ENCODE assay signal across 34 cellular contexts in genomic region chr4:10575414-10575813, GRCh38.
"Had no signal": no experiment of that assay in that cellular context is flagged by ENCODE, and none has a peak within 500 bp of the region (broad histone marks: within the 10 kb centered on the region; RNA-seq: fewer than 3 reads in every experiment).

No MANE protein-coding gene starts in this region.

- H3K4me3 ChIP-seq: ascending aorta, cardiac muscle cell had no signal

- H3K36me3 Mint-ChIP-seq: activated CD4-positive, alpha-beta memory T cell treated with anti-CD3 and anti-CD28 coated beads for 36 hours; activated CD8-positive, alpha-beta memory T cell treated with anti-CD3 and anti-CD28 coated beads, Interleukin-2, amount 10 ng/mL, durations not matched to agents 7 days and 5 days; activated naive CD4-positive, alpha-beta T cell treated with anti-CD3 and anti-CD28 coated beads, Interleukin-2, amount 10 ng/mL, durations not matched to agents 7 days and 5 days; activated naive CD4-positive, alpha-beta T cell treated with anti-CD3 and anti-CD28 coated beads, Interleukin-2, amount 50 U/mL, for 24 hours; activated naive CD8-positive, alpha-beta T cell; activated naive CD8-positive, alpha-beta T cell treated with anti-CD3 and anti-CD28 coated beads, Interleukin-2, amount 10 ng/mL, durations not matched to agents 7 days and 5 days; brain had no signal

- ATAC-seq: activated CD8-positive, alpha-beta memory T cell treated with anti-CD3 and anti-CD28 coated beads, Interleukin-2, amount 10 ng/mL, durations not matched to agents 7 days and 5 days; activated CD8-positive, alpha-beta T cell treated with anti-CD3 and anti-CD28 coated beads for 36 hours; activated naive CD8-positive, alpha-beta T cell treated with anti-CD3 and anti-CD28 coated beads, Interleukin-2, amount 50 U/mL, for 24 hours had no signal

- H3K9me3 Mint-ChIP-seq: activated B cell treated with CpG ODN at 0.5 μM for 24 hours; activated CD4-positive, alpha-beta memory T cell treated with anti-CD3 and anti-CD28 coated beads for 36 hours; activated CD4-positive, alpha-beta T cell treated with anti-CD3 and anti-CD28 coated beads, Interleukin-2, amount 10 ng/mL, durations not matched to agents 24 days and 14 days; activated CD8-positive, alpha-beta T cell treated with anti-CD3 and anti-CD28 coated beads for 36 hours; activated naive CD4-positive, alpha-beta T cell treated with anti-CD3 and anti-CD28 coated beads, Interleukin-2, amount 10 ng/mL, durations not matched to agents 7 days and 5 days; activated naive CD4-positive, alpha-beta T cell treated with anti-CD3 and anti-CD28 coated beads, Interleukin-2, amount 50 U/mL, for 24 hours; activated naive CD8-positive, alpha-beta T cell treated with anti-CD3 and anti-CD28 coated beads, Interleukin-2, amount 10 ng/mL, durations not matched to agents 7 days and 5 days; activated naive CD8-positive, alpha-beta T cell treated with anti-CD3 and anti-CD28 coated beads, Interleukin-2, amount 50 U/mL, for 24 hours; activated T-cell treated with anti-CD3 and anti-CD28 coated beads, Interleukin-2, amount 50 U/mL, for 24 hours; activated T-helper 2 cell treated with anti-CD3 and anti-CD28 coated beads, Interferon-gamma antibody, Interleukin-2, Interleukin-4, amounts not matched to agents 10 μg/mL and 5 μg/mL and 100 μg/mL, durations not matched to agents 14 hours and 24 hours and 36 hours; central memory CD8-positive, alpha-beta T cell; T-helper 1 cell treated with Interleukin-12 subunit alpha and Interleukin-12 subunit beta and Interleukin-4 antibody, amounts not matched to agents 30 μg/mL and 1 μg/mL, for 36 hours; T-helper 2 cell treated with Interferon-gamma antibody and Interleukin-4, amounts not matched to agents 5 μg/mL and 100 μg/mL, for 36 hours had no signal

- H3K36me3 ChIP-seq: ascending aorta, cardiac muscle cell had no signal

- H3K4me1 Mint-ChIP-seq: activated naive CD4-positive, alpha-beta T cell treated with anti-CD3 and anti-CD28 coated beads, Interleukin-2, amount 50 U/mL, for 24 hours; activated naive CD8-positive, alpha-beta T cell treated with anti-CD3 and anti-CD28 coated beads, Interleukin-2, amount 50 U/mL, for 24 hours had no signal

- H3K9me3 ChIP-seq: ascending aorta had no signal

- H3K4me1 ChIP-seq: ascending aorta had no signal

- H3K27me3 Mint-ChIP-seq: activated CD4-positive, alpha-beta T cell treated with anti-CD3 and anti-CD28 coated beads, Interleukin-2, amount 10 ng/mL, durations not matched to agents 24 days and 14 days; activated CD8-positive, alpha-beta memory T cell treated with anti-CD3 and anti-CD28 coated beads, Interleukin-2, amount 10 ng/mL, durations not matched to agents 7 days and 5 days; activated CD8-positive, alpha-beta T cell treated with anti-CD3 and anti-CD28 coated beads for 36 hours; activated T-cell treated with anti-CD3 and anti-CD28 coated beads, Interleukin-2, amount 50 U/mL, for 24 hours had no signal

- H3K4me3 Mint-ChIP-seq: activated B cell treated with CpG ODN at 0.5 μM for 24 hours; activated CD4-positive, alpha-beta memory T cell treated with anti-CD3 and anti-CD28 coated beads for 36 hours; activated CD4-positive, alpha-beta T cell treated with anti-CD3 and anti-CD28 coated beads, Interleukin-2, amount 10 ng/mL, durations not matched to agents 24 days and 14 days; activated CD8-positive, alpha-beta memory T cell treated with anti-CD3 and anti-CD28 coated beads, Interleukin-2, amount 10 ng/mL, durations not matched to agents 7 days and 5 days; activated CD8-positive, alpha-beta T cell treated with anti-CD3 and anti-CD28 coated beads for 36 hours; activated naive CD4-positive, alpha-beta T cell treated with anti-CD3 and anti-CD28 coated beads, Interleukin-2, amount 10 ng/mL, durations not matched to agents 7 days and 5 days; activated naive CD4-positive, alpha-beta T cell treated with anti-CD3 and anti-CD28 coated beads, Interleukin-2, amount 50 U/mL, for 24 hours; activated naive CD8-positive, alpha-beta T cell; activated naive CD8-positive, alpha-beta T cell treated with anti-CD3 and anti-CD28 coated beads, Interleukin-2, amount 10 ng/mL, durations not matched to agents 7 days and 5 days; activated naive CD8-positive, alpha-beta T cell treated with anti-CD3 and anti-CD28 coated beads, Interleukin-2, amount 50 U/mL, for 24 hours; activated T-cell treated with anti-CD3 and anti-CD28 coated beads, Interleukin-2, amount 50 U/mL, for 24 hours; brain; central memory CD8-positive, alpha-beta T cell; T-helper 1 cell treated with Interleukin-12 subunit alpha and Interleukin-12 subunit beta and Interleukin-4 antibody, amounts not matched to agents 30 μg/mL and 1 μg/mL, for 36 hours; T-helper 2 cell treated with Interferon-gamma antibody and Interleukin-4, amounts not matched to agents 5 μg/mL and 100 μg/mL, for 36 hours had no signal

- DNase-seq: activated B cell treated with CpG ODN at 0.5 μM for 24 hours; activated CD4-positive, alpha-beta memory T cell treated with anti-CD3 and anti-CD28 coated beads for 36 hours; activated CD4-positive, alpha-beta T cell treated with anti-CD3 and anti-CD28 coated beads for 4 hours; activated CD4-positive, alpha-beta T cell treated with anti-CD3 and anti-CD28 coated beads, Interleukin-2, amount 10 ng/mL, durations not matched to agents 24 days and 14 days; activated CD4-positive, alpha-beta T cell treated with anti-CD3 and anti-CD28 coated beads, Interleukin-2, amount 50 U/mL, for 1 hour; activated CD4-positive, alpha-beta T cell treated with anti-CD3 and anti-CD28 coated beads, Interleukin-2, amount 50 U/mL, for 4 hours; activated CD4-positive, CD25-positive, alpha-beta regulatory T cell treated with anti-CD3 and anti-CD28 coated beads, Interleukin-2, amount 50 U/mL, for 72 hours; activated CD8-positive, alpha-beta memory T cell treated with anti-CD3 and anti-CD28 coated beads for 24 hours; activated CD8-positive, alpha-beta memory T cell treated with anti-CD3 and anti-CD28 coated beads, Interleukin-2, amount 10 ng/mL, durations not matched to agents 7 days and 5 days; activated CD8-positive, alpha-beta memory T cell treated with anti-CD3 and anti-CD28 coated beads, Interleukin-2, amount 50 U/mL, for 48 hours; activated CD8-positive, alpha-beta T cell treated with anti-CD3 and anti-CD28 coated beads for 36 hours; activated effector memory CD4-positive, alpha-beta T cell treated with Interleukin-2 at 50 U/mL for 16 hours; activated gamma-delta T cell; activated naive CD4-positive, alpha-beta T cell treated with anti-CD3 and anti-CD28 coated beads, Interleukin-2, amount 10 ng/mL, durations not matched to agents 7 days and 5 days; activated naive CD4-positive, alpha-beta T cell treated with Interleukin-2 at 50 U/mL for 16 hours; activated naive CD8-positive, alpha-beta T cell treated with anti-CD3 and anti-CD28 coated beads, Interleukin-2, amount 10 ng/mL, durations not matched to agents 7 days and 5 days; activated naive CD8-positive, alpha-beta T cell treated with anti-CD3 and anti-CD28 coated beads, Interleukin-2, amount 50 U/mL, for 24 hours; activated T-cell treated with anti-CD3 and anti-CD28 coated beads, Interleukin-2, amount 50 U/mL, for 24 hours; activated T-cell treated with anti-CD3 and anti-CD28 coated beads, Interleukin-2, amount 50 U/mL, for 48 hours; amygdala; anterior cingulate cortex; cerebellar nuclear complex; T-helper 1 cell; T-helper 2 cell; T-helper 9 cell had no signal

- H3K27me3 ChIP-seq: ascending aorta, cardiac muscle cell had no signal

- H3K27ac Mint-ChIP-seq: activated B cell treated with CpG ODN at 0.5 μM for 24 hours; activated CD4-positive, alpha-beta memory T cell treated with anti-CD3 and anti-CD28 coated beads for 36 hours; activated CD4-positive, alpha-beta T cell treated with anti-CD3 and anti-CD28 coated beads, Interleukin-2, amount 10 ng/mL, durations not matched to agents 24 days and 14 days; activated CD8-positive, alpha-beta memory T cell treated with anti-CD3 and anti-CD28 coated beads, Interleukin-2, amount 10 ng/mL, durations not matched to agents 7 days and 5 days; activated CD8-positive, alpha-beta T cell treated with anti-CD3 and anti-CD28 coated beads for 36 hours; activated naive CD4-positive, alpha-beta T cell treated with anti-CD3 and anti-CD28 coated beads, Interleukin-2, amount 10 ng/mL, durations not matched to agents 7 days and 5 days; activated naive CD4-positive, alpha-beta T cell treated with anti-CD3 and anti-CD28 coated beads, Interleukin-2, amount 50 U/mL, for 24 hours; activated naive CD8-positive, alpha-beta T cell; activated naive CD8-positive, alpha-beta T cell treated with anti-CD3 and anti-CD28 coated beads, Interleukin-2, amount 50 U/mL, for 24 hours; activated T-cell treated with anti-CD3 and anti-CD28 coated beads, Interleukin-2, amount 50 U/mL, for 24 hours; activated T-helper 2 cell treated with anti-CD3 and anti-CD28 coated beads, Interferon-gamma antibody, Interleukin-2, Interleukin-4, amounts not matched to agents 10 μg/mL and 5 μg/mL and 100 μg/mL, durations not matched to agents 14 hours and 24 hours and 36 hours; T-helper 1 cell treated with Interleukin-12 subunit alpha and Interleukin-12 subunit beta and Interleukin-4 antibody, amounts not matched to agents 30 μg/mL and 1 μg/mL, for 36 hours; T-helper 2 cell treated with Interferon-gamma antibody and Interleukin-4, amounts not matched to agents 5 μg/mL and 100 μg/mL, for 36 hours had no signal
